In genomic region chr6:138084904-138085838, GRCh38 we compare ENCODE assay signal across 1 cellular context.
TF ChIP-seq lines count a peak whose summit lies in the region.

No MANE protein-coding gene starts in this region.

TF ChIP-seq in HepG2, 621 proteins besides CTCF, POLR2A, EP300 and RAD21 (continued from another document and continues in another):
- TF ChIP-seq ARID5B (CRISPR knock-in tag; IDR thresholded peaks at IDR 0.05) (peak; percentile 98), ZNF3 (CRISPR knock-in tag; IDR thresholded peaks at IDR 0.05) (0 out of 2 replicates have a peak, but pooled peaks have one; percentile 19), GZF1 (CRISPR knock-in tag; IDR thresholded peaks at IDR 0.05) (0 out of 2 replicates have a peak, but pooled peaks have one; percentile 56), CC2D1A (CRISPR knock-in tag; IDR thresholded peaks at IDR 0.05) (0 out of 2 replicates have a peak, but pooled peaks have one; percentile 34), FOXA3 (CRISPR knock-in tag; IDR thresholded peaks at IDR 0.05) (peak; percentile 92), MBNL3 (CRISPR knock-in tag; conservative IDR thresholded peaks at IDR 0.05) (no peak), ZBTB46 (CRISPR knock-in tag; IDR thresholded peaks at IDR 0.05; ENCODE audit: borderline replicate concordance) (no peak), BRF2 (CRISPR knock-in tag; IDR thresholded peaks at IDR 0.05) (no peak), ZNF326 (CRISPR knock-in tag; IDR thresholded peaks at IDR 0.05; ENCODE audit: borderline replicate concordance) (no peak), ZBTB39 (CRISPR knock-in tag; IDR thresholded peaks at IDR 0.05) (0 out of 2 replicates have a peak, but pooled peaks have one; percentile 59), CAMTA2 (CRISPR knock-in tag; IDR thresholded peaks at IDR 0.05; ENCODE audit: borderline replicate concordance) (no peak), HNF4G (IDR thresholded peaks at IDR 0.05; ENCODE audit: borderline replicate concordance, low read depth, low read length) (peak; percentile 76), HNF4G (CRISPR knock-in tag; IDR thresholded peaks at IDR 0.05; ENCODE audit: borderline replicate concordance, low read depth) (peak; percentile 54; the same call in 1 of the 2 replicates), ZNF766 (CRISPR knock-in tag; IDR thresholded peaks at IDR 0.05; ENCODE audit: borderline replicate concordance) (no peak), ADNP (CRISPR knock-in tag; IDR thresholded peaks at IDR 0.05) (peak; percentile 76), ZNF580 (CRISPR knock-in tag; IDR thresholded peaks at IDR 0.05; ENCODE audit: borderline replicate concordance, low read depth) (peak; percentile 76; the same call in 1 of the 2 replicates), FOSL1 (CRISPR knock-in tag; IDR thresholded peaks at IDR 0.05; ENCODE audit: borderline replicate concordance) (no peak), ATF7-NPFF (CRISPR knock-in tag; IDR thresholded peaks at IDR 0.05; ENCODE audit: low read depth) (0 out of 2 replicates have a peak, but pooled peaks have one; percentile 31), GMEB1 (CRISPR knock-in tag; IDR thresholded peaks at IDR 0.05; ENCODE audit: borderline replicate concordance) (peak; percentile 40; the same call in 1 of the 2 replicates), PHF21A (CRISPR knock-in tag; IDR thresholded peaks at IDR 0.05) (no peak; the same call in 1 of the 2 replicates), TSC22D2 (CRISPR knock-in tag; IDR thresholded peaks at IDR 0.05; ENCODE audit: borderline replicate concordance) (no peak), ZNF501 (CRISPR knock-in tag; IDR thresholded peaks at IDR 0.05) (peak; percentile 79), ZBTB21 (CRISPR knock-in tag; IDR thresholded peaks at IDR 0.05) (no peak), KLF11 (CRISPR knock-in tag; IDR thresholded peaks at IDR 0.05) (0 out of 2 replicates have a peak, but pooled peaks have one; percentile 59), WIZ (CRISPR knock-in tag; IDR thresholded peaks at IDR 0.05) (no peak), NR0B2 (CRISPR knock-in tag; IDR thresholded peaks at IDR 0.05) (no peak), JARID2 (CRISPR knock-in tag; IDR thresholded peaks at IDR 0.05; ENCODE audit: insufficient replicate concordance) (no peak), YY1 (IDR thresholded peaks at IDR 0.05; ENCODE audit: insufficient read depth, insufficient replicate concordance, low read depth, low read length) (no peak), ZSCAN31 (CRISPR knock-in tag; IDR thresholded peaks at IDR 0.05; ENCODE audit: low read depth) (no peak), EEA1 (CRISPR knock-in tag; IDR thresholded peaks at IDR 0.05; ENCODE audit: borderline replicate concordance) (no peak), ZBTB43 (CRISPR knock-in tag; conservative IDR thresholded peaks at IDR 0.05) (no peak), FOXM1 (CRISPR knock-in tag; IDR thresholded peaks at IDR 0.05) (no peak), ZSCAN30 (CRISPR knock-in tag; IDR thresholded peaks at IDR 0.05) (no peak), PHF8 (CRISPR knock-in tag; IDR thresholded peaks at IDR 0.05) (no peak), ZNF414 (CRISPR knock-in tag; IDR thresholded peaks at IDR 0.05) (peak; percentile 82; the same call in 1 of the 2 replicates), PPARG (CRISPR knock-in tag; conservative IDR thresholded peaks at IDR 0.05) (peak; percentile 91), ZNF12 (CRISPR knock-in tag; IDR thresholded peaks at IDR 0.05) (peak; percentile 89), ZFP41 (CRISPR knock-in tag; IDR thresholded peaks at IDR 0.05; ENCODE audit: borderline replicate concordance) (no peak), TBP (CRISPR knock-in tag; IDR thresholded peaks at IDR 0.05) (no peak), DMAP1 (CRISPR knock-in tag; IDR thresholded peaks at IDR 0.05) (no peak; the same call in 1 of the 2 replicates), ETV6 (CRISPR knock-in tag; conservative IDR thresholded peaks at IDR 0.05) (0 out of 2 replicates have a peak, but pooled peaks have one; percentile 25), SRF (IDR thresholded peaks at IDR 0.05; ENCODE audit: low read depth, low read length) (0 out of 2 replicates have a peak, but pooled peaks have one; percentile 3), ZSCAN9 (CRISPR knock-in tag; IDR thresholded peaks at IDR 0.05; ENCODE audit: borderline replicate concordance) (peak; percentile 78; the same call in 1 of the 2 replicates), AKNA (CRISPR knock-in tag; IDR thresholded peaks at IDR 0.05; ENCODE audit: borderline replicate concordance) (no peak), HOXA3 (CRISPR knock-in tag; IDR thresholded peaks at IDR 0.05) (peak; percentile 71; the same call in 1 of the 2 replicates), YEATS4 (CRISPR knock-in tag; IDR thresholded peaks at IDR 0.05; ENCODE audit: borderline replicate concordance) (no peak; the same call in none of the 2 replicates)
